In genomic region chr9:119500072-119500771, GRCh38 we compare ENCODE assay signal across 30 cellular contexts.
DNase-seq lines count a peak whose midpoint lies in the region; ATAC-seq and TF ChIP-seq lines count a peak whose summit lies in the region.
"Had no signal": no experiment of that assay in that cellular context is flagged by ENCODE, and none has a peak within 500 bp of the region (broad histone marks: within the 10 kb centered on the region; RNA-seq: fewer than 3 reads in every experiment).

No MANE protein-coding gene starts in this region.

- no peak for TF ChIP-seq CTCF in IMR-90 (conservative IDR thresholded peaks at IDR 0.05; ENCODE audit: low read depth, low read length)

- no peak for TF ChIP-seq POLR2A in IMR-90 (IDR thresholded peaks at IDR 0.05; ENCODE audit: low read depth, low read length)

- H3K9me1 ChIP-seq in IMR-90 (ENCODE audit: insufficient read depth, low read length): no peaks in the 10 kb centered on the region

- H3K4ac ChIP-seq in IMR-90 (ENCODE audit: low read depth, low read length): no peak overlapping the region

- H3K4me2 ChIP-seq in IMR-90 (ENCODE audit: low read depth, low read length): no peak overlapping the region

- BruUV-seq in IMR-90 (replicated peaks; lab: Mats Ljungman, UMichigan): no TSS peak

- no peak overlapping the region for H4K5ac ChIP-seq in IMR-90 (ENCODE audit: low read depth, low read length)

- H3K36me3 ChIP-seq in IMR-90 (ENCODE audit: control insufficient read depth, insufficient read depth, low read length): no peaks in the 10 kb centered on the region
- H3K36me3 ChIP-seq: BLaER1 treated with 17β-estradiol and CSF1 and Interleukin-3, amounts not matched to agents 10 nM and 100 nM; lower lobe of right lung; SJSA1; WERI-Rb-1 had no signal

- H3K9me3 ChIP-seq in IMR-90 (ENCODE audit: control insufficient read depth, insufficient read depth, low read length): peaks cover 9% of the 10 kb centered on the region
- H3K9me3 ChIP-seq: BLaER1 treated with 17β-estradiol and CSF1 and Interleukin-3, amounts not matched to agents 10 nM and 100 nM; lower lobe of right lung; mucosa of descending colon; SJSA1 had no signal

- no peak overlapping the region for H3K18ac ChIP-seq in IMR-90 (ENCODE audit: low read depth, low read length)

- no peak overlapping the region for H3K9ac ChIP-seq in IMR-90 (ENCODE audit: low read depth, low read length)
- H3K9ac ChIP-seq: BLaER1 treated with 17β-estradiol and CSF1 and Interleukin-3, amounts not matched to agents 10 nM and 100 nM had no signal

- H3K27me3 ChIP-seq in IMR-90 (ENCODE audit: control insufficient read depth, insufficient read depth, low read length): no peaks in the 10 kb centered on the region
- H3K27me3 ChIP-seq: BLaER1 treated with 17β-estradiol and CSF1 and Interleukin-3, amounts not matched to agents 10 nM and 100 nM; SJSA1 had no signal

- H3K79me1 ChIP-seq in IMR-90 (ENCODE audit: low read depth in 1 of 2, low read length in 2 of 2): no peaks in the 10 kb centered on the region

- no peak for TF ChIP-seq RAD21 in IMR-90 (IDR thresholded peaks at IDR 0.05; ENCODE audit: low read length)

- H2BK5ac ChIP-seq in IMR-90 (ENCODE audit: low read depth, low read length, poor library complexity, severe bottlenecking): no peak overlapping the region

- H4K8ac ChIP-seq in IMR-90 (ENCODE audit: low read depth in 2 of 2, low read length in 2 of 2): no peak overlapping the region

- intact Hi-C loops in IMR-90 (cut with micrococcal nuclease): no loop called here
- intact Hi-C loops in left cardiac atrium (cut with DNase I): no loop called here

- dilution Hi-C loops in IMR-90 (cut with HindIII; ENCODE audit: low sequenced_read_pairs, unreplicated experiment): no loop called here

- ATAC-seq in IMR-90 (ENCODE audit: low read depth): no peak
- no peak for ATAC-seq in GM21528 (IDR thresholded peaks at IDR 0.05; ENCODE audit: low FRiP score, unreplicated experiment)
- ATAC-seq in GM18873 (IDR thresholded peaks at IDR 0.05; ENCODE audit: low FRiP score, unreplicated experiment): no peak
- no peak for ATAC-seq in left cardiac atrium
- ATAC-seq: activated naive CD4-positive, alpha-beta T cell treated with anti-CD3 and anti-CD28 coated beads, Interleukin-2, amount 50 U/mL, for 72 hours; effector memory CD8-positive, alpha-beta T cell; HCT116; lower lobe of right lung; mucosa of descending colon; natural killer cell; stimulated activated effector memory CD8-positive, alpha-beta T cell treated with anti-CD3 and anti-CD28 coated beads, Interleukin-12 subunit alpha, Interleukin-12 subunit beta, amount 100 ng/mL, for 72 hours had no signal

- H2AK5ac ChIP-seq in IMR-90 (ENCODE audit: low read depth, low read length): no peak overlapping the region

- no peak overlapping the region for H3K14ac ChIP-seq in IMR-90 (replicated peaks; ENCODE audit: low read depth, low read length)

- POLR2A ChIA-PET in IMR-90 (lab: Charles Lee; ENCODE audit: unreplicated experiment): no interaction called here

- no peak overlapping the region for H3K56ac ChIP-seq in IMR-90 (ENCODE audit: extremely low read depth, insufficient read depth, low read length)

- H3K4me1 ChIP-seq in IMR-90 (ENCODE audit: control insufficient read depth, insufficient read depth, low read length): no peaks in the 10 kb centered on the region
- H3K4me1 ChIP-seq: lower lobe of right lung, SJSA1 had no signal

- H3K23ac ChIP-seq in IMR-90 (ENCODE audit: low read depth, low read length): no peak overlapping the region

- in situ Hi-C loops in IMR-90 (cut with MboI; ENCODE audit: low sequenced_read_pairs): no loop called here

- no peaks in the 10 kb centered on the region for H4K20me1 ChIP-seq in IMR-90 (ENCODE audit: insufficient read depth, low read length)
- H4K20me1 ChIP-seq: BLaER1 treated with 17β-estradiol and CSF1 and Interleukin-3, amounts not matched to agents 10 nM and 100 nM had no signal

- DNase-seq in AG20443 (ENCODE audit: low spot score) (peak; percentile 10), IMR-90 (no peak), caudate nucleus (lab: John Stamatoyannopoulos, UW) (peak in 5 of 61 donors; percentile 1 to 24 (median 6)), left kidney (ENCODE audit: low read depth, low spot score) (peak; percentile 2), NCI-H774 (lab: John Stamatoyannopoulos, UW) (no peak), left cardiac atrium (no peak)
- DNase-seq: activated CD4-positive, alpha-beta T cell treated with anti-CD3 and anti-CD28 coated beads for 4 hours; activated effector memory CD4-positive, alpha-beta T cell treated with Interleukin-2 at 50 U/mL for 16 hours; central memory CD4-positive, alpha-beta T cell; DMS53; effector memory CD8-positive, alpha-beta T cell; erythroblast; foreskin fibroblast; kidney; lower lobe of right lung; mucosa of descending colon; natural killer cell; NCI-H1092; NCI-H1694; NCI-H526; T-helper 9 cell; trophoblast cell; WERI-Rb-1 had no signal

- H2AK9ac ChIP-seq in IMR-90 (replicated peaks; ENCODE audit: low read depth, low read length, poor library complexity): no peak overlapping the region

- H4K91ac ChIP-seq in IMR-90 (ENCODE audit: insufficient read depth, low read depth, low read length): no peak overlapping the region

- no peak overlapping the region for H3K4me3 ChIP-seq in IMR-90 (ENCODE audit: insufficient read depth, low read depth, low read length)
- H3K4me3 ChIP-seq: BLaER1 treated with 17β-estradiol and CSF1 and Interleukin-3, amounts not matched to agents 10 nM and 100 nM; lower lobe of right lung; mucosa of descending colon; SJSA1 had no signal

- H2BK120ac ChIP-seq in IMR-90 (ENCODE audit: low read depth, low read length): no peak overlapping the region

- H3K27ac ChIP-seq in IMR-90 (ENCODE audit: insufficient read depth, low read length) (no peak overlapping the region), caudate nucleus (ENCODE audit: low read depth, low read length) (peak overlapping the region; percentile 69)
- H3K27ac ChIP-seq: BLaER1 treated with 17β-estradiol and CSF1 and Interleukin-3, amounts not matched to agents 10 nM and 100 nM; lower lobe of right lung; SJSA1; WERI-Rb-1 had no signal

- H2BK15ac ChIP-seq in IMR-90 (ENCODE audit: low read depth, low read length): no peak overlapping the region

- no peak overlapping the region for H2AFZ ChIP-seq in IMR-90 (replicated peaks; ENCODE audit: low read length, poor library complexity)

- CTCF ChIA-PET in IMR-90 (lab: Yijun Ruan, JAX): no interaction called here

- no peak overlapping the region for H2BK20ac ChIP-seq in IMR-90 (ENCODE audit: low read depth, low read length)

- WGBS in IMR-90 (ENCODE audit: extremely low coverage in 2 of 2, insufficient read length in 1 of 2), 2 experiments: 83% methylated on average over 1 of the region's 6 CpGs; no CpG with 5 or more reads in 1 of the 2 experiments

TF ChIP-seq in IMR-90, 13 proteins besides CTCF, POLR2A, EP300 and RAD21:
- TF ChIP-seq NFE2L2 (IDR thresholded peaks at IDR 0.05; ENCODE audit: low read depth, low read length) (peak; percentile 94), CHD1 (IDR thresholded peaks at IDR 0.05; ENCODE audit: low read depth, low read length) (no peak), ELK1 (IDR thresholded peaks at IDR 0.05; ENCODE audit: borderline replicate concordance, low read depth, low read length) (no peak), MAFK (IDR thresholded peaks at IDR 0.05; ENCODE audit: low read depth, low read length) (peak; percentile 83)

Comparison
In these comparisons a context has a peak if more than half of its experiments do, and no peak if none do; other contexts are left out.
1. DNase-seq: peak in AG20443 (single experiment) and left kidney (single experiment); none in IMR-90 (single experiment), NCI-H774 (single experiment) and left cardiac atrium (single experiment).